22 cellular contexts compared by ENCODE assay signal in genomic region chr17:77508047-77508715, GRCh38.
DNase-seq lines count a peak whose midpoint lies in the region; ATAC-seq and TF ChIP-seq lines count a peak whose summit lies in the region.
"Had no signal": no experiment of that assay in that cellular context is flagged by ENCODE, and none has a peak within 500 bp of the region (broad histone marks: within the 10 kb centered on the region; RNA-seq: fewer than 3 reads in every experiment).

No MANE protein-coding gene starts in this region.

- TF ChIP-seq POLR2A in sigmoid colon (IDR thresholded peaks at IDR 0.05): no peak

- TF ChIP-seq EP300 in sigmoid colon (IDR thresholded peaks at IDR 0.05): no peak

- H3K4me3 Mint-ChIP-seq in activated CD8-positive, alpha-beta memory T cell treated with anti-CD3 and anti-CD28 coated beads, Interleukin-2, amount 10 ng/mL, durations not matched to agents 7 days and 5 days: no peak overlapping the region
- H3K4me3 Mint-ChIP-seq in naive thymus-derived CD8-positive, alpha-beta T cell: no peak overlapping the region
- H3K4me3 Mint-ChIP-seq: activated CD8-positive, alpha-beta T cell treated with anti-CD3 and anti-CD28 coated beads, Interleukin-2, amount 10 ng/mL, durations not matched to agents 7 days and 5 days; activated T-helper 17 cell treated with anti-CD3 and anti-CD28 coated beads, Interleukin-2, amount 50 U/mL, for 72 hours; type B pancreatic cell had no signal

- no peaks in the 10 kb centered on the region for H3K4me1 ChIP-seq in sigmoid colon
- H3K4me1 ChIP-seq: BLaER1, gastrocnemius medialis, psoas muscle had no signal

- no peak overlapping the region for H3K27ac ChIP-seq in sigmoid colon
- H3K27ac ChIP-seq: BLaER1, gastrocnemius medialis, psoas muscle had no signal

- H3K4me1 Mint-ChIP-seq in activated CD8-positive, alpha-beta memory T cell treated with anti-CD3 and anti-CD28 coated beads, Interleukin-2, amount 10 ng/mL, durations not matched to agents 7 days and 5 days: no peaks in the 10 kb centered on the region
- no peaks in the 10 kb centered on the region for H3K4me1 Mint-ChIP-seq in naive thymus-derived CD8-positive, alpha-beta T cell
- H3K4me1 Mint-ChIP-seq: activated T-helper 17 cell treated with anti-CD3 and anti-CD28 coated beads, Interleukin-2, amount 50 U/mL, for 72 hours had no signal

- no peak for ATAC-seq in activated CD8-positive, alpha-beta memory T cell treated with anti-CD3 and anti-CD28 coated beads, Interleukin-2, amount 10 ng/mL, durations not matched to agents 7 days and 5 days
- no peak for ATAC-seq in GM21367 (IDR thresholded peaks at IDR 0.05; ENCODE audit: unreplicated experiment)
- ATAC-seq in naive thymus-derived CD8-positive, alpha-beta T cell: no peak
- ATAC-seq: activated CD8-positive, alpha-beta T cell treated with anti-CD3 and anti-CD28 coated beads, Interleukin-2, amount 10 ng/mL, durations not matched to agents 7 days and 5 days; activated T-helper 17 cell treated with anti-CD3 and anti-CD28 coated beads, Interleukin-2, amount 50 U/mL, for 72 hours; gastrocnemius medialis; left colon; psoas muscle had no signal

- WGBS in sigmoid colon, 2 donors: 34 to 65% methylated on average over 6 of the region's 6 CpGs

- peaks cover 0 to 4% (median 0%) of the 10 kb centered on the region in 4 donors for H3K9me3 ChIP-seq in sigmoid colon
- H3K9me3 ChIP-seq: gastrocnemius medialis had no signal

- H3K36me3 Mint-ChIP-seq in activated CD8-positive, alpha-beta memory T cell treated with anti-CD3 and anti-CD28 coated beads, Interleukin-2, amount 10 ng/mL, durations not matched to agents 7 days and 5 days: peaks cover 4% of the 10 kb centered on the region
- peaks cover 0 to 11% (median 6%) of the 10 kb centered on the region in 3 donors for H3K36me3 Mint-ChIP-seq in naive thymus-derived CD8-positive, alpha-beta T cell
- H3K36me3 Mint-ChIP-seq: type B pancreatic cell had no signal

- peaks cover 5% of the 10 kb centered on the region for H3K9me3 Mint-ChIP-seq in activated CD8-positive, alpha-beta memory T cell treated with anti-CD3 and anti-CD28 coated beads, Interleukin-2, amount 10 ng/mL, durations not matched to agents 7 days and 5 days (ENCODE audit: low read depth)
- peaks cover 0 to 20% (median 10%) of the 10 kb centered on the region in 9 donors for H3K9me3 Mint-ChIP-seq in naive thymus-derived CD8-positive, alpha-beta T cell

- TF ChIP-seq CTCF in epithelial cell of esophagus (IDR thresholded peaks at IDR 0.05; ENCODE audit: insufficient read depth, low read depth, low read length, missing control alignments): no peak
- no peak for TF ChIP-seq CTCF in sigmoid colon (IDR thresholded peaks at IDR 0.05)

- no peak overlapping the region for H3K4me3 ChIP-seq in epithelial cell of esophagus (ENCODE audit: low read length)
- no peak overlapping the region for H3K4me3 ChIP-seq in sigmoid colon
- H3K4me3 ChIP-seq: BLaER1, gastrocnemius medialis, psoas muscle had no signal

- no peaks in the 10 kb centered on the region for H3K36me3 ChIP-seq in sigmoid colon
- H3K36me3 ChIP-seq: BLaER1, gastrocnemius medialis had no signal

- no peak overlapping the region for H3K27ac Mint-ChIP-seq in activated CD8-positive, alpha-beta memory T cell treated with anti-CD3 and anti-CD28 coated beads, Interleukin-2, amount 10 ng/mL, durations not matched to agents 7 days and 5 days
- no peak overlapping the region for H3K27ac Mint-ChIP-seq in naive thymus-derived CD8-positive, alpha-beta T cell
- H3K27ac Mint-ChIP-seq: activated CD8-positive, alpha-beta T cell treated with anti-CD3 and anti-CD28 coated beads, Interleukin-2, amount 10 ng/mL, durations not matched to agents 7 days and 5 days; activated T-helper 17 cell treated with anti-CD3 and anti-CD28 coated beads, Interleukin-2, amount 50 U/mL, for 72 hours; type B pancreatic cell had no signal

- POLR2A ChIA-PET in naive thymus-derived CD8-positive, alpha-beta T cell (lab: Charles Lee): interaction anchor here (0.8 kb wide), 1 partner anchor 180 kb away, joined by 4 read pairs; no protein-coding TSS in a partner anchor

- no peaks in the 10 kb centered on the region for H3K27me3 ChIP-seq in sigmoid colon
- H3K27me3 ChIP-seq: BLaER1, gastrocnemius medialis had no signal

- DNase-seq in activated CD8-positive, alpha-beta memory T cell treated with anti-CD3 and anti-CD28 coated beads, Interleukin-2, amount 50 U/mL, for 48 hours: peak; percentile 42
- DNase-seq in activated CD8-positive, alpha-beta memory T cell treated with anti-CD3 and anti-CD28 coated beads, Interleukin-2, amount 10 ng/mL, durations not matched to agents 7 days and 5 days: no peak
- peak; percentile 37 for DNase-seq in MV-4-11 (lab: John Stamatoyannopoulos, UW)
- peak; percentile 77 for DNase-seq in epithelial cell of esophagus (ENCODE audit: low read depth)
- DNase-seq in sigmoid colon: peak; percentile 44
- no peak for DNase-seq in amniotic stem cell (lab: John Stamatoyannopoulos, UW)
- no peak for DNase-seq in naive thymus-derived CD8-positive, alpha-beta T cell
- DNase-seq: activated CD4-positive, CD25-positive, alpha-beta regulatory T cell treated with anti-CD3 and anti-CD28 coated beads, Interleukin-2, amount 50 U/mL, for 72 hours; activated CD8-positive, alpha-beta T cell treated with anti-CD3 and anti-CD28 coated beads, Interleukin-2, amount 10 ng/mL, durations not matched to agents 7 days and 5 days; caudate nucleus; gastrocnemius medialis; left colon; midbrain; NCI-H1417 treated with DMSO at 0.1 percent for 48 hours; NCI-H2107; NCI-H510A treated with DMSO at 0.1 percent for 48 hours; T-helper 9 cell had no signal

- no peaks in the 10 kb centered on the region for H3K27me3 Mint-ChIP-seq in activated CD8-positive, alpha-beta memory T cell treated with anti-CD3 and anti-CD28 coated beads, Interleukin-2, amount 10 ng/mL, durations not matched to agents 7 days and 5 days
- H3K27me3 Mint-ChIP-seq in naive thymus-derived CD8-positive, alpha-beta T cell: no peaks in the 10 kb centered on the region
- H3K27me3 Mint-ChIP-seq: activated T-helper 17 cell treated with anti-CD3 and anti-CD28 coated beads, Interleukin-2, amount 50 U/mL, for 72 hours; type B pancreatic cell had no signal

- intact Hi-C loops in sigmoid colon (cut with DNase I): no loop called here

- CTCF ChIA-PET in activated CD8-positive, alpha-beta memory T cell treated with anti-CD3 and anti-CD28 coated beads, Interleukin-2, amount 10 ng/mL, durations not matched to agents 7 days and 5 days (lab: Charles Lee): no interaction called here

Comparison
In these comparisons a context has a peak if more than half of its experiments do, and no peak if none do; other contexts are left out.
1. DNase-seq: peak in activated CD8-positive, alpha-beta memory T cell treated with anti-CD3 and anti-CD28 coated beads, Interleukin-2, amount 50 U/mL, for 48 hours (single experiment), MV-4-11 (single experiment), epithelial cell of esophagus (single experiment) and sigmoid colon (single experiment); none in activated CD8-positive, alpha-beta memory T cell treated with anti-CD3 and anti-CD28 coated beads, Interleukin-2, amount 10 ng/mL, durations not matched to agents 7 days and 5 days (single experiment), amniotic stem cell (single experiment) and naive thymus-derived CD8-positive, alpha-beta T cell (0 of 10).